22 cellular contexts compared by ENCODE assay signal in genomic region chr10:49700211-49700610, GRCh38. TPM values are rescaled to one million over a fixed set of nuclear protein-coding genes. Genes with fewer than 3 reads are reported as not detected.
"Had no signal": no experiment of that assay in that cellular context is flagged by ENCODE, and none has a peak within 500 bp of the region (broad histone marks: within the 10 kb centered on the region; RNA-seq: fewer than 3 reads in every experiment).

No MANE protein-coding gene starts in this region.

- H3K36me3 ChIP-seq: MG63 had no signal

- DNase-seq: Kasumi-1, KG1, MG63, MM.1S, MV-4-11, NCI-H1048, NCI-H1092, NCI-H1417 treated with DMSO at 0.1 percent for 48 hours, NCI-H1694, NCI-H1694 treated with DMSO at 0.1 percent for 48 hours, NCI-H1930, NCI-H2029, NCI-H2081 treated with DMSO at 0.1 percent for 48 hours, NCI-H2227 treated with DMSO at 0.1 percent for 48 hours, NCI-H226, NCI-H446, NCI-H446 treated with DMSO at 0.1 percent for 48 hours had no signal

- H3K27ac ChIP-seq: KMS-11 had no signal

- H3K9me3 ChIP-seq: MG63 had no signal

- H3K4me3 ChIP-seq: MG63 had no signal

RNA-seq across cellular contexts. Expression of gene C10orf53, which starts 20.8 kb away (rescaled TPM):
- total RNA-seq: LHCN-M2, M059J, MCF 10A, NCI-H460 had no signal
